8 cellular contexts compared by ENCODE assay signal in genomic region chr17:63600569-63601438, GRCh38. TPM values are rescaled to one million over a fixed set of nuclear protein-coding genes. Genes with fewer than 3 reads are reported as not detected.
A peak's percentile ranks its signal among the peaks of the same experiment; 100 is the strongest.
DNase-seq lines count a peak whose midpoint lies in the region; ATAC-seq and TF ChIP-seq lines count a peak whose summit lies in the region.

TSS of gene TACO1 (plus strand) at chr17:63600895. CDS start at chr17:63601084, 189 bp downstream.

- H3K9me2 ChIP-seq in PC-9 (ENCODE audit: insufficient read depth): no peaks in the 10 kb centered on the region

- H3K27ac ChIP-seq in PC-9 (no peak within 1 kb of the TSS), esophagus (ENCODE audit: low read depth in 2 of 2, low read length in 1 of 2) (peak within 1 kb of the TSS; percentile 83 to 86), mucosa of rectum (ENCODE audit: low read depth in 2 of 2, low read length in 2 of 2) (peak within 1 kb of the TSS; percentile 72 to 82)

- H3K4me1 ChIP-seq in PC-9 (replicated peaks; ENCODE audit: insufficient read depth) (peaks cover 11% of the 10 kb centered on the region; the same call in 1 of the 2 replicates), esophagus (ENCODE audit: control insufficient read depth in 2 of 2, insufficient read depth in 2 of 2, low read length in 1 of 2) (peaks cover 0 to 4% of the 10 kb centered on the region in 2 donors), mucosa of rectum (ENCODE audit: control insufficient read depth in 2 of 2, insufficient read depth in 2 of 2, low read length in 2 of 2) (peaks cover 17 to 20% of the 10 kb centered on the region in 2 donors)

- H3K27me3 ChIP-seq in PC-9 (ENCODE audit: insufficient read depth, low read depth) (no peaks in the 10 kb centered on the region), esophagus (ENCODE audit: control insufficient read depth in 1 of 2, insufficient read depth in 2 of 2, low read length in 2 of 2) (no peaks in the 10 kb centered on the region), mucosa of rectum (ENCODE audit: control insufficient read depth in 2 of 2, insufficient read depth in 2 of 2, low read length in 2 of 2) (no peaks in the 10 kb centered on the region)

- POLR2A ChIA-PET in PC-9 (lab: Charles Lee; ENCODE audit: unreplicated experiment): no interaction called here

- H4K20me1 ChIP-seq in PC-9 (ENCODE audit: insufficient read depth): no peaks in the 10 kb centered on the region; the same call in 1 of the 2 replicates

- H3K4me2 ChIP-seq in PC-9: peak within 1 kb of the TSS; percentile 83

- ATAC-seq in GM21529 (IDR thresholded peaks at IDR 0.05; ENCODE audit: unreplicated experiment): peak; percentile 89

- no peak for TF ChIP-seq CTCF in PC-9 (conservative IDR thresholded peaks at IDR 0.05)

- DNase-seq in DMS 273 treated with DMSO at 0.1 percent for 48 hours (lab: John Stamatoyannopoulos, UW) (peak; percentile 64), PC-9 (peak; percentile 61 to 79), activated T-cell treated with anti-CD3 and anti-CD28 coated beads for 48 hours (ENCODE audit: low read depth) (peak; percentile 74)
- DNase-seq in Jurkat, Clone E6-1 (ENCODE audit: low read depth, low spot score): peak; percentile 80
- peak; percentile 61 for DNase-seq in stimulated activated CD8-positive, alpha-beta memory T cell treated with anti-CD3 and anti-CD28 coated beads, Interleukin-4, amount 100 ng/mL, for 24 hours (ENCODE audit: low read depth)

- WGBS in esophagus, 2 donors: 1% methylated on average over 47 to 61 of the region's 61 CpGs

- BruUV-seq in PC-9 (replicated peaks; lab: Mats Ljungman, UMichigan): no TSS peak

- peaks cover 14% of the 10 kb centered on the region; the same call in 1 of the 2 replicates for H3K79me2 ChIP-seq in PC-9 (ENCODE audit: low read depth)

- H3K4me3 ChIP-seq in Jurkat, Clone E6-1 (ENCODE audit: low read length): peak within 1 kb of the TSS; percentile 92
- H3K4me3 ChIP-seq in PC-9: peak within 1 kb of the TSS; percentile 89
- H3K4me3 ChIP-seq in esophagus (ENCODE audit: low read depth in 1 of 2, low read length in 2 of 2): peak within 1 kb of the TSS; percentile 89 to 100
- H3K4me3 ChIP-seq in mucosa of rectum (ENCODE audit: low read length in 2 of 2): peak within 1 kb of the TSS; percentile 60 to 94

- peak within 1 kb of the TSS; percentile 95 for H2AFZ ChIP-seq in PC-9

- H3F3A ChIP-seq in PC-9 (ENCODE audit: insufficient read depth, low read depth): no peaks in the 10 kb centered on the region; the same call in 1 of the 2 replicates

- H3K9ac ChIP-seq in mucosa of rectum (ENCODE audit: low read depth in 1 of 2, low read length in 2 of 2): peak within 1 kb of the TSS; percentile 81 to 83

- intact Hi-C loops in PC-9 (cut with micrococcal nuclease; ENCODE audit: unreplicated experiment): no loop called here

- peaks cover 7% of the 10 kb centered on the region; the same call in 1 of the 2 replicates for H3K36me3 ChIP-seq in PC-9 (ENCODE audit: low read depth)
- H3K36me3 ChIP-seq in esophagus (ENCODE audit: control insufficient read depth in 2 of 2, insufficient read depth in 2 of 2, low read length in 1 of 2): peaks cover 0 to 6% of the 10 kb centered on the region in 2 donors
- H3K36me3 ChIP-seq in mucosa of rectum (ENCODE audit: control insufficient read depth in 2 of 2, insufficient read depth in 2 of 2, low read length in 2 of 2): peaks cover 13 to 16% of the 10 kb centered on the region in 2 donors

- H3K9me3 ChIP-seq in PC-9 (ENCODE audit: insufficient read depth, low read depth): no peaks in the 10 kb centered on the region
- H3K9me3 ChIP-seq in esophagus (ENCODE audit: control insufficient read depth in 2 of 2, insufficient read depth in 1 of 2, low read depth in 1 of 2, low read length in 1 of 2): no peaks in the 10 kb centered on the region
- H3K9me3 ChIP-seq in mucosa of rectum (ENCODE audit: control insufficient read depth in 2 of 2, low read length in 2 of 2): no peaks in the 10 kb centered on the region

- CTCF ChIA-PET in PC-9 (lab: Charles Lee): no interaction called here

RNA-seq across cellular contexts. Expression of gene TACO1, which starts in this region (rescaled TPM):
- polyA plus RNA-seq in Jurkat, Clone E6-1 (2012; ENCODE audit: insufficient read depth, insufficient read length): 31.2 TPM
- 25.0 and 27.1 TPM in 2 replicates for total RNA-seq in PC-9 (2021)
- 10 to 100 TPM in 1 of 2 donors, 1 to 10 TPM in 1; 8.5 to 17.2 TPM for polyA plus RNA-seq in esophagus
